ENCODE assay signal across 9 cellular contexts in genomic region chr16:5024632-5025031, GRCh38. TPM values are rescaled to one million over a fixed set of nuclear protein-coding genes. Genes with fewer than 3 reads are reported as not detected.
DNase-seq lines count a peak whose midpoint lies in the region; ATAC-seq and TF ChIP-seq lines count a peak whose summit lies in the region.
"Had no signal": no experiment of that assay in that cellular context is flagged by ENCODE, and none has a peak within 500 bp of the region (broad histone marks: within the 10 kb centered on the region; RNA-seq: fewer than 3 reads in every experiment).

No MANE protein-coding gene starts in this region.

- no peaks in the 10 kb centered on the region for H3K9me2 ChIP-seq in SK-N-SH

- H3F3A ChIP-seq in SK-N-SH (replicated peaks; ENCODE audit: insufficient read depth) = no peaks in the 10 kb centered on the region

- no peaks in the 10 kb centered on the region for H3K4me1 ChIP-seq in SK-N-SH (ENCODE audit: control insufficient read depth in 1 of 2, insufficient read depth in 2 of 2, low read depth in 1 of 2, low read length in 1 of 2)
- H3K4me1 ChIP-seq in liver (ENCODE audit: control insufficient read depth in 4 of 4, insufficient read depth in 4 of 4, low read length in 3 of 4) = peaks cover 0 to 4% (median 3%) of the 10 kb centered on the region in 4 donors

- CTCF ChIA-PET in SK-N-SH (lab: Yijun Ruan, JAX) = interaction anchor here (0.6 to 1.5 kb wide), 4 partner anchors 9 to 66 kb away, joined by 3 to 5 read pairs (median 4); partner anchors contain the start of genes NAGPA and SEC14L5

- H3K36me3 ChIP-seq in SK-N-SH (replicated peaks in 1 of 2; ENCODE audit: control insufficient read depth in 1 of 2, insufficient read depth in 2 of 2, low read length in 1 of 2) (peaks cover 0 to 2% of the 10 kb centered on the region in 2 experiments), liver (ENCODE audit: control insufficient read depth in 4 of 4, insufficient read depth in 3 of 4, low read depth in 1 of 4, low read length in 3 of 4) (peaks cover 0 to 7% (median 2%) of the 10 kb centered on the region in 4 donors)

- no peak overlapping the region for H3K27ac ChIP-seq in SK-N-SH (ENCODE audit: low read depth in 2 of 2, low read length in 1 of 2)
- H3K27ac ChIP-seq in liver (ENCODE audit: low read depth in 1 of 2, low read length in 2 of 2) = no peak overlapping the region

- no peak for TF ChIP-seq EP300 in SK-N-SH (IDR thresholded peaks at IDR 0.05; ENCODE audit: borderline replicate concordance in 1 of 2, low read depth in 1 of 2, low read length in 1 of 2)

- TF ChIP-seq CTCF in SK-N-SH (IDR thresholded peaks at IDR 0.05) = peak; percentile 41
- peak; percentile 24 for TF ChIP-seq CTCF in liver (IDR thresholded peaks at IDR 0.05; ENCODE audit: low read depth, low read length, missing input control)

- no peaks in the 10 kb centered on the region for H4K20me1 ChIP-seq in SK-N-SH (ENCODE audit: insufficient read depth)

- no peak overlapping the region for H3K4me3 ChIP-seq in SK-N-SH (ENCODE audit: low read depth in 2 of 2, low read length in 1 of 2)
- H3K4me3 ChIP-seq in liver (ENCODE audit: low read depth in 1 of 3, low read length in 3 of 3) = no peak overlapping the region

- H3K9ac ChIP-seq in SK-N-SH = no peak overlapping the region
- H3K9ac ChIP-seq in liver (ENCODE audit: low read depth in 1 of 2, low read length in 2 of 2) = no peak overlapping the region

- no peaks in the 10 kb centered on the region for H3K79me2 ChIP-seq in SK-N-SH (ENCODE audit: insufficient read depth)

- POLR2A ChIA-PET in SK-N-SH (lab: Yijun Ruan, JAX) = no interaction called here

- H2AFZ ChIP-seq in SK-N-SH (ENCODE audit: low read depth) = no peak overlapping the region

- TF ChIP-seq RAD21 in SK-N-SH (IDR thresholded peaks at IDR 0.05; ENCODE audit: low read length) = no peak
- peak; percentile 67 to 72 for TF ChIP-seq RAD21 in liver (IDR thresholded peaks at IDR 0.05)

- H3K9me3 ChIP-seq in SK-N-SH = no peaks in the 10 kb centered on the region
- no peaks in the 10 kb centered on the region for H3K9me3 ChIP-seq in liver (ENCODE audit: control insufficient read depth in 4 of 4, low read length in 3 of 4)

- peak; percentile 66 for DNase-seq in DMS153 (lab: John Stamatoyannopoulos, UW)
- peak; percentile 60 for DNase-seq in NCI-H1105 treated with DMSO at 0.1 percent for 48 hours (lab: John Stamatoyannopoulos, UW)
- no peak for DNase-seq in SK-N-SH
- DNase-seq in amniotic stem cell (lab: John Stamatoyannopoulos, UW) = no peak
- DNase-seq in NCI-H187 (lab: John Stamatoyannopoulos, UW) = no peak
- DNase-seq: activated CD4-positive, alpha-beta T cell treated with anti-CD3 and anti-CD28 coated beads, Interleukin-2, amount 50 U/mL, for 48 hours had no signal

- no peak overlapping the region for H3K4me2 ChIP-seq in SK-N-SH

- H3K27me3 ChIP-seq in SK-N-SH (ENCODE audit: insufficient read depth) (peaks cover 18% of the 10 kb centered on the region; the same call in 1 of the 2 replicates), liver (ENCODE audit: control insufficient read depth in 4 of 4, insufficient read depth in 4 of 4, low read length in 3 of 4) (no peaks in the 10 kb centered on the region)

- ATAC-seq in GM21381 (IDR thresholded peaks at IDR 0.05; ENCODE audit: unreplicated experiment) = no peak
- no peak for ATAC-seq in HG02678 (IDR thresholded peaks at IDR 0.05; ENCODE audit: unreplicated experiment)

- WGBS in SK-N-SH (ENCODE audit: low lambda C conversion rate) = 46% methylated on average over 4 of the region's 4 CpGs
- WGBS in liver = 40% methylated on average over 4 of the region's 4 CpGs

TF ChIP-seq in SK-N-SH, 30 proteins besides CTCF, POLR2A, EP300 and RAD21:
- TF ChIP-seq MEF2A (IDR thresholded peaks at IDR 0.05; ENCODE audit: borderline replicate concordance, low read depth) (no peak), RFX5 (IDR thresholded peaks at IDR 0.05; ENCODE audit: low read length) (no peak)

TF ChIP-seq in liver, 16 proteins besides CTCF, POLR2A, EP300 and RAD21:
- TF ChIP-seq HNF4A (conservative IDR thresholded peaks at IDR 0.05) (peak in 1 of 2 donors; percentile 32), TAF1 (conservative IDR thresholded peaks at IDR 0.05) (no peak), YY1 (IDR thresholded peaks at IDR 0.05) (no peak), RXRA (IDR thresholded peaks at IDR 0.05) (no peak), NR2F2 (IDR thresholded peaks at IDR 0.05) (no peak), ATF3 (IDR thresholded peaks at IDR 0.05) (no peak)
TF ChIP-seq in liver: peak in this region for 1.

RNA-seq across cellular contexts. Expression of gene NAGPA, which starts 9.1 kb away (rescaled TPM):
- polyA plus RNA-seq in SK-N-SH (2012; rRNA removed) = 15.5 and 16.5 TPM in 2 replicates
- polyA plus RNA-seq in SK-N-SH (2012; cell fraction: cytosol; rRNA removed) = 6.7 and 12.7 TPM in 2 replicates
- 37.6 and 45.0 TPM in 2 replicates for polyA plus RNA-seq in SK-N-SH (2012; cell fraction: nucleus; rRNA removed)
- total RNA-seq in liver = 10 to 100 TPM; 11.7 to 13.4 TPM
- polyA plus RNA-seq in liver = 1 to 10 TPM; 5.4 to 9.8 TPM

RNA-seq across cellular contexts. Expression of gene C16orf89, which starts 41.1 kb away (rescaled TPM):
- polyA plus RNA-seq in SK-N-SH (2012; rRNA removed) = 0.18 TPM in 1 of 2 replicates, not detected in the other
- 0.07 TPM in 1 of 2 replicates, not detected in the other for polyA plus RNA-seq in SK-N-SH (2012; cell fraction: cytosol; rRNA removed)
- 0.04 TPM in 1 of 2 replicates, not detected in the other for polyA plus RNA-seq in SK-N-SH (2012; cell fraction: nucleus; rRNA removed)
- total RNA-seq in liver = under 1 TPM in 1 of 2 donors, not detected in 1; 0.25 TPM
- polyA plus RNA-seq in liver = under 1 TPM in 1 of 2 donors, not detected in 1; 0.61 TPM

RNA-seq across cellular contexts. Expression of gene ALG1, which starts 47.0 kb away (rescaled TPM):
- polyA plus RNA-seq in SK-N-SH (2012; rRNA removed) (27.0 and 32.2 TPM in 2 replicates), liver (10 to 100 TPM; 20.5 to 20.8 TPM)
- polyA plus RNA-seq in SK-N-SH (2012; cell fraction: cytosol; rRNA removed) = 17.3 and 21.9 TPM in 2 replicates
- 24.4 and 24.7 TPM in 2 replicates for polyA plus RNA-seq in SK-N-SH (2012; cell fraction: nucleus; rRNA removed)
- total RNA-seq in liver = 10 to 100 TPM; 18.9 to 25.4 TPM

Comparison
In these comparisons a context has a peak if more than half of its experiments do, and no peak if none do; other contexts are left out.
1. DNase-seq: peak in DMS153 (single experiment) and NCI-H1105 treated with DMSO at 0.1 percent for 48 hours (single experiment); none in SK-N-SH (single experiment), amniotic stem cell (single experiment) and NCI-H187 (0 of 2).